In the genomic region with DNA sequence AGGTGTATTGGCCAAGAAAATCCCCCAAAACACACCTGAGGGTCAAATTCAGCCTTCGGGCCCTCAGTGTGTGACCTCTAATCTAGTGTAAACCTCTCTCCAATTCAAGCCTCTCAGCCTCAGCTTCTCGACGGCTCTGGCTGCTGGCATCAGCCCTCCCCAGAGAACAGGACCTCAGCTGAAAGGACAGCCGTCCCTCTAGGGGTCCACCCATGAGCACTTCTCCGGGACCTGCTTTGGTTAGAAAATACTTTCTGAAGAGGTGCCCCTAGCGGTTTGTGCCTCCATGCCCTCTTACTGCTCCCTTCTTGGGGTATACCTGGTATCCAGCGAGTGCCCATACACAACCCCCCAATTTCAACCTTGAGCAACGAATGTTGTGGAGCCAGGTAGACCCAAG, we compare ENCODE assay signal across 20 cellular contexts. TPM values are rescaled to one million over a fixed set of nuclear protein-coding genes. Genes with fewer than 3 reads are reported as not detected.
"Had no signal": no experiment of that assay in that cellular context is flagged by ENCODE, and none has a peak within 500 bp of the region (broad histone marks: within the 10 kb centered on the region; RNA-seq: fewer than 3 reads in every experiment).

No MANE protein-coding gene starts in this region.

- H3K9me3 Mint-ChIP-seq: activated T-helper 2 cell treated with anti-CD3 and anti-CD28 coated beads, Interferon-gamma antibody, Interleukin-2, Interleukin-4, amounts not matched to agents 10 μg/mL and 5 μg/mL and 100 μg/mL, durations not matched to agents 14 hours and 24 hours and 36 hours; central memory CD8-positive, alpha-beta T cell; T-cell; T-helper 2 cell treated with Interferon-gamma antibody and Interleukin-4, amounts not matched to agents 5 μg/mL and 100 μg/mL, for 36 hours had no signal

- H3K27ac Mint-ChIP-seq: activated naive CD8-positive, alpha-beta T cell; activated T-helper 2 cell treated with anti-CD3 and anti-CD28 coated beads, Interferon-gamma antibody, Interleukin-2, Interleukin-4, amounts not matched to agents 10 μg/mL and 5 μg/mL and 100 μg/mL, durations not matched to agents 14 hours and 24 hours and 36 hours; naive B cell; progenitor cell of endocrine pancreas; stimulated activated naive CD8-positive, alpha-beta T cell treated with anti-CD3 and anti-CD28 coated beads, Interleukin-15, Interleukin-2, amounts not matched to agents 100 ng/mL and 50 ng/mL, for 24 hours; T-cell; T-helper 2 cell treated with Interferon-gamma antibody and Interleukin-4, amounts not matched to agents 5 μg/mL and 100 μg/mL, for 36 hours had no signal

- H3K27me3 Mint-ChIP-seq: stimulated activated naive CD8-positive, alpha-beta T cell treated with anti-CD3 and anti-CD28 coated beads, Interleukin-15, Interleukin-2, amounts not matched to agents 100 ng/mL and 50 ng/mL, for 24 hours had no signal

- H3K4me3 Mint-ChIP-seq: activated naive CD8-positive, alpha-beta T cell; central memory CD8-positive, alpha-beta T cell; stimulated activated naive CD8-positive, alpha-beta T cell treated with anti-CD3 and anti-CD28 coated beads, Interleukin-15, Interleukin-2, amounts not matched to agents 100 ng/mL and 50 ng/mL, for 24 hours; T-cell; T-helper 2 cell treated with Interferon-gamma antibody and Interleukin-4, amounts not matched to agents 5 μg/mL and 100 μg/mL, for 36 hours had no signal

- DNase-seq: activated CD4-positive, alpha-beta T cell treated with anti-CD3 and anti-CD28 coated beads, Interleukin-2, amount 50 U/mL, for 1 hour; activated CD4-positive, CD25-positive, alpha-beta regulatory T cell treated with anti-CD3 and anti-CD28 coated beads, Interleukin-2, amount 50 U/mL, for 72 hours; activated naive CD4-positive, alpha-beta T cell; activated T-cell treated with anti-CD3 and anti-CD28 coated beads for 4 hours; effector memory CD4-positive, alpha-beta T cell; gastrocnemius medialis; lower lobe of right lung; mesendoderm; naive B cell; retina; stimulated activated CD4-positive, alpha-beta T cell treated with anti-CD3 and anti-CD28 coated beads, Interleukin-4, amount 100 ng/mL, for 4 hours; uterus had no signal

- ATAC-seq: gastrocnemius medialis, lower lobe of right lung, T-cell had no signal

- H3K36me3 Mint-ChIP-seq: activated naive CD8-positive, alpha-beta T cell; T-cell had no signal

- H3K4me1 Mint-ChIP-seq: central memory CD8-positive, alpha-beta T cell; T-cell had no signal

RNA-seq across cellular contexts. Expression of a gene that starts 48.8 kb away (rescaled TPM):
- total RNA-seq: activated CD8-positive, alpha-beta memory T cell treated with anti-CD3 and anti-CD28 coated beads for 36 hours; activated T-helper 2 cell treated with anti-CD3 and anti-CD28 coated beads, Interferon-gamma antibody, Interleukin-2, Interleukin-4, amounts not matched to agents 10 μg/mL and 5 μg/mL and 100 μg/mL, durations not matched to agents 14 hours and 24 hours and 36 hours; progenitor cell of endocrine pancreas had no signal
